8 cellular contexts compared by ENCODE assay signal in genomic region chr22:23751441-23751996, GRCh38. TPM values are rescaled to one million over a fixed set of nuclear protein-coding genes. Genes with fewer than 3 reads are reported as not detected.
DNase-seq lines count a peak whose midpoint lies in the region; ATAC-seq, FAIRE-seq and TF ChIP-seq lines count a peak whose summit lies in the region.

No MANE protein-coding gene starts in this region.

- no peak overlapping the region for H2BK5ac ChIP-seq in mesenchymal stem cell (ENCODE audit: low read depth, low read length, poor library complexity, severe bottlenecking)

- H3K14ac ChIP-seq in mesenchymal stem cell (ENCODE audit: low read length in 2 of 2) = peak overlapping the region in 1 of 2 experiments; percentile 88

- H2BK12ac ChIP-seq in mesenchymal stem cell (ENCODE audit: low read length in 2 of 2) = peak overlapping the region in 1 of 2 experiments; percentile 87

- H3K4ac ChIP-seq in mesenchymal stem cell (ENCODE audit: low read depth in 1 of 2, low read length in 2 of 2) = peak overlapping the region; percentile 39 to 98

- H4K91ac ChIP-seq in mesenchymal stem cell (ENCODE audit: low read length) = peak overlapping the region; percentile 60

- no peak overlapping the region for H2BK15ac ChIP-seq in mesenchymal stem cell (ENCODE audit: low read depth, poor library complexity, severe bottlenecking)

- peak overlapping the region; percentile 95 for H4K8ac ChIP-seq in mesenchymal stem cell (ENCODE audit: low read length)

- 44% methylated on average over 20 of the region's 22 CpGs for WGBS in mesenchymal stem cell

- H3K27me3 ChIP-seq in mesenchymal stem cell (ENCODE audit: control insufficient read depth in 1 of 2, insufficient read depth in 1 of 2, low read length in 2 of 2) (no peaks in the 10 kb centered on the region), uterus (no peaks in the 10 kb centered on the region)

- peak overlapping the region; percentile 65 to 97 for H3K18ac ChIP-seq in mesenchymal stem cell (ENCODE audit: low read depth in 1 of 2, low read length in 2 of 2)

- peak overlapping the region; percentile 98 for H2AFZ ChIP-seq in mesenchymal stem cell (ENCODE audit: low read depth, low read length)

- intact Hi-C loops in Right ventricle myocardium inferior (cut with DNase I) = no loop called here
- intact Hi-C loops in cardiac septum (cut with DNase I) = no loop called here
- intact Hi-C loops in uterus (cut with DNase I; ENCODE audit: low total_unique reads) = no loop called here

- H3K4me1 ChIP-seq in mesenchymal stem cell (ENCODE audit: control insufficient read depth, insufficient read depth, low read depth, low read length) (peaks cover 8% of the 10 kb centered on the region), uterus (no peaks in the 10 kb centered on the region)

- FAIRE-seq in D721Med (lab: Jason Lieb, UNC) = no peak

- H3K23ac ChIP-seq in mesenchymal stem cell (ENCODE audit: low read length in 2 of 2) = no peak overlapping the region

- H3K27ac ChIP-seq in coronary artery = peak overlapping the region; percentile 87 to 93
- peak overlapping the region; percentile 58 for H3K27ac ChIP-seq in mesenchymal stem cell (ENCODE audit: low read length, poor library complexity, severe bottlenecking)
- H3K27ac ChIP-seq in uterus = peak overlapping the region; percentile 79

- H2AK5ac ChIP-seq in mesenchymal stem cell (ENCODE audit: low read length, severe bottlenecking) = no peak overlapping the region

- H3K36me3 ChIP-seq in mesenchymal stem cell (ENCODE audit: control insufficient read depth in 1 of 2, insufficient read depth in 2 of 2, low read depth in 1 of 2, low read length in 2 of 2) = no peaks in the 10 kb centered on the region
- H3K36me3 ChIP-seq in uterus = no peaks in the 10 kb centered on the region

- peak overlapping the region; percentile 72 for H3K4me2 ChIP-seq in mesenchymal stem cell (ENCODE audit: low read length, poor library complexity, severe bottlenecking)

- no peaks in the 10 kb centered on the region for H3K9me3 ChIP-seq in mesenchymal stem cell (ENCODE audit: control insufficient read depth, low read length)
- H3K9me3 ChIP-seq in uterus = no peaks in the 10 kb centered on the region

- DNase-seq in Right ventricle myocardium inferior (ENCODE audit: missing footprints) = peak; percentile 65
- no peak for DNase-seq in cardiac septum (ENCODE audit: low spot score)
- DNase-seq in NB4 (ENCODE audit: low read depth) = peak; percentile 31
- no peak for DNase-seq in coronary artery (ENCODE audit: low spot score)
- no peak for DNase-seq in mesenchymal stem cell
- peak in 1 of 2 donors; percentile 42 for DNase-seq in uterus
- no peak for DNase-seq in A172 (ENCODE audit: low spot score)
- DNase-seq in D721Med (ENCODE audit: insufficient read length, low spot score) = no peak

- peak; percentile 42 for ATAC-seq in Right ventricle myocardium inferior

- H3K4me3 ChIP-seq in NB4 (ENCODE audit: low read depth, low read length) (peak overlapping the region; percentile 64), coronary artery (peak overlapping the region; percentile 88), mesenchymal stem cell (ENCODE audit: insufficient read depth in 1 of 2, low read depth in 1 of 2, low read length in 2 of 2) (peak overlapping the region; percentile 89 to 93), uterus (peak overlapping the region; percentile 54 to 90)

- H3K79me1 ChIP-seq in mesenchymal stem cell (replicated peaks; ENCODE audit: low read length, poor library complexity, severe bottlenecking) = peaks cover 17% of the 10 kb centered on the region

- TF ChIP-seq CTCF in NB4 (IDR thresholded peaks at IDR 0.05; ENCODE audit: low read depth, low read length) = no peak
- TF ChIP-seq CTCF in coronary artery (IDR thresholded peaks at IDR 0.05) = no peak
- TF ChIP-seq CTCF in uterus (IDR thresholded peaks at IDR 0.05) = no peak
- no peak for TF ChIP-seq CTCF in D721Med (IDR thresholded peaks at IDR 0.05; ENCODE audit: insufficient read depth, missing control alignments)

- H2BK120ac ChIP-seq in mesenchymal stem cell (ENCODE audit: low read depth, low read length) = peak overlapping the region; percentile 56

- TF ChIP-seq POLR2A in NB4 (IDR thresholded peaks at IDR 0.05; ENCODE audit: extremely low read depth, insufficient read length) (no peak), uterus (IDR thresholded peaks at IDR 0.05) (no peak)

- peak overlapping the region; percentile 91 for H3K9ac ChIP-seq in mesenchymal stem cell (ENCODE audit: low read length)

RNA-seq across cellular contexts. Expression of gene ZNF70, which starts 0.6 kb away (rescaled TPM):
- total RNA-seq in Right ventricle myocardium inferior (3.2 TPM), cardiac septum (3.0 TPM), uterus (10 to 100 TPM in 1 of 4 donors, 1 to 10 TPM in 3; 3.6 to 13.8 (median 6.2) TPM)
- 3.8 TPM for polyA plus RNA-seq in mesenchymal stem cell (2013, experiment 1 of 2)
- 3.5 TPM for polyA plus RNA-seq in mesenchymal stem cell (2013, experiment 2 of 2)
- total RNA-seq in A172 (2014; rRNA removed; shearing (Covaris generic)) = 1.7 TPM in 2 replicates

RNA-seq across cellular contexts. Expression of gene VPREB3, which starts 2.7 kb away (rescaled TPM):
- total RNA-seq in Right ventricle myocardium inferior = 0.43 TPM
- total RNA-seq in cardiac septum = 2.1 TPM
- polyA plus RNA-seq in mesenchymal stem cell (2013, experiment 1 of 2) = 0.68 TPM
- 0.52 TPM for polyA plus RNA-seq in mesenchymal stem cell (2013, experiment 2 of 2)
- total RNA-seq in uterus = not detected
- total RNA-seq in A172 (2014; rRNA removed; shearing (Covaris generic)) = not detected in 2 replicates

RNA-seq across cellular contexts. Expression of gene C22orf15, which starts 11.3 kb away (rescaled TPM):
- total RNA-seq in Right ventricle myocardium inferior = not detected
- total RNA-seq in cardiac septum = not detected
- polyA plus RNA-seq in mesenchymal stem cell (2013, experiment 1 of 2) = 0.15 TPM
- 0.26 TPM for polyA plus RNA-seq in mesenchymal stem cell (2013, experiment 2 of 2)
- total RNA-seq in uterus = under 1 TPM in 2 of 4 donors, not detected in 2; 0.41 to 0.55 TPM
- total RNA-seq in A172 (2014; rRNA removed; shearing (Covaris generic)) = 0.26 and 0.40 TPM in 2 replicates

RNA-seq across cellular contexts. Expression of gene CHCHD10, which starts 16.3 kb away (rescaled TPM):
- total RNA-seq in Right ventricle myocardium inferior (1,642 TPM), cardiac septum (1,008 TPM), uterus (10 to 100 TPM in 1 of 4 donors, under 1 TPM in 1, not detected in 2; 0.88 to 21.0 TPM)
- 425 TPM for polyA plus RNA-seq in mesenchymal stem cell (2013, experiment 1 of 2)
- 448 TPM for polyA plus RNA-seq in mesenchymal stem cell (2013, experiment 2 of 2)
- total RNA-seq in A172 (2014; rRNA removed; shearing (Covaris generic)) = 2.6 and 17.3 TPM in 2 replicates

RNA-seq across cellular contexts. Expression of gene MMP11, which starts 21.1 kb away (rescaled TPM):
- total RNA-seq in Right ventricle myocardium inferior = 28.0 TPM
- 6.2 TPM for total RNA-seq in cardiac septum
- polyA plus RNA-seq in mesenchymal stem cell (2013, experiment 1 of 2) = 24.7 TPM
- 25.1 TPM for polyA plus RNA-seq in mesenchymal stem cell (2013, experiment 2 of 2)
- total RNA-seq in uterus = 10 to 100 TPM in 1 of 4 donors, 1 to 10 TPM in 2, not detected in 1; 7.6 to 35.8 (median 8.7) TPM
- total RNA-seq in A172 (2014; rRNA removed; shearing (Covaris generic)) = 8.2 and 10.3 TPM in 2 replicates

Comparison
In these comparisons a context has a peak if more than half of its experiments do, and no peak if none do; other contexts are left out.
1. DNase-seq: peak in Right ventricle myocardium inferior (single experiment) and NB4 (single experiment); none in cardiac septum (single experiment), coronary artery (single experiment), mesenchymal stem cell (single experiment), A172 (single experiment) and D721Med (single experiment).
2. Peak in every context shown above with its lines, with median percentiles within 50 percentile points of each other: H3K4me3 ChIP-seq and H3K27ac ChIP-seq.